ENCODE assay signal across 7 cellular contexts in the genomic region with DNA sequence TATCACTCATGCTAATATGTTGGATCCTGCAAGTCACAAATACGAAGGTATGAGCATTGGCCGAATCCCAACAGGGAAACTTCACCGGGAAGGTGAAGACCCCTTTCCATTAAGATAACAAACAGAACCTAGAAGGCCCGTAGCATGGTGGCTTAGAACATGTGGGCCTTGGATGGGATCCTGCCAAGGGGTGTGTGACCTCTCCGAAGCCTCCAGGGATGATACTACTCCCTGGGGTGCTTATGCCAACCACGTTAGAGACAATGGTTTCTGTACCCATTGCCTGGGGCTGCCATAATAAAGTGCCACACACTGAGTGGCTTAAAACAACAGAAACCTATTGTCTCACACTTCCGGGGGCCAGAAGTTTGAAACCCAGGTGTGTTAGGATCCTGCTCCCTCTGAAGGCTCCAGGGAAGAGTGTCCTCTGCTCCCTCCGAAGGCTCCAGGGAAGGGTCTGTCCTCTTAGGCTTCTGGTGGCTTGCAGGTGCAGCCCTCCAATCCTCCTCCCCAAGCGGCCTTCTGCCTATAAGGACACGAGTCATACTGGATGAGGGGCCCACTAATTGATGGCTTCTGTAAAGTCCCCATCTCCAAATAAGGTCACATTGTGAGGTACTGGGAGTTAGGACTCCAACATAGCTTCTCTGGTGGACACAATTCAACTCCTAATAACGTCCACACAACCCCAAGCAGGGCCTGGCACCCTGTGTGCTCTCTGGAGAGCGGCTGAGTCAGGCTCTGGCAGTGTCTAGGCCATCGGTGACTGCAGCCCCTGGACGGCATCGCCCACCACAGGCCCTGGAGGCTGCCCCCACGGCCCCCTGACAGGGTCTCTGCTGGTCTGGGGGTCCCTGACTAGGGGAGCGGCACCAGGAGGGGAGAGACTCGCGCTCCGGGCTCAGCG. TPM values are rescaled to one million over a fixed set of nuclear protein-coding genes. Genes with fewer than 3 reads are reported as not detected.
DNase-seq lines count a peak whose midpoint lies in the region; ATAC-seq and TF ChIP-seq lines count a peak whose summit lies in the region.

No MANE protein-coding gene starts in this region.

- H3K36me3 Mint-ChIP-seq in endodermal cell (ENCODE audit: low read depth) (peaks cover 11% of the 10 kb centered on the region), progenitor cell of endocrine pancreas (ENCODE audit: insufficient read depth) (no peaks in the 10 kb centered on the region)

- no peaks in the 10 kb centered on the region for H3K36me3 ChIP-seq in MM.1S (replicated peaks; ENCODE audit: insufficient read depth, low read length)
- no peaks in the 10 kb centered on the region for H3K36me3 ChIP-seq in endodermal cell (ENCODE audit: control insufficient read depth, insufficient read depth, low read length)

- TF ChIP-seq CTCF in MM.1S (IDR thresholded peaks at IDR 0.05; ENCODE audit: low read length) (no peak), endodermal cell (conservative IDR thresholded peaks at IDR 0.05) (no peak), progenitor cell of endocrine pancreas (IDR thresholded peaks at IDR 0.05; ENCODE audit: unreplicated experiment) (no peak)

- WGBS in endodermal cell (ENCODE audit: insufficient coverage in 1 of 2, insufficient read length in 1 of 2), 2 experiments: 95 to 100% methylated on average over 9 to 21 of the region's 21 CpGs

- no peaks in the 10 kb centered on the region for H3K27me3 ChIP-seq in MM.1S (replicated peaks; ENCODE audit: insufficient read depth, low read length)
- H3K27me3 ChIP-seq in endodermal cell (ENCODE audit: control insufficient read depth, insufficient read depth, low read length, poor library complexity, severe bottlenecking): no peaks in the 10 kb centered on the region

- H2AFZ ChIP-seq in MM.1S (ENCODE audit: low read length): peak overlapping the region; percentile 93

- H3K27me3 Mint-ChIP-seq in endodermal cell (ENCODE audit: insufficient read depth): peaks cover 10% of the 10 kb centered on the region
- peaks cover 18% of the 10 kb centered on the region for H3K27me3 Mint-ChIP-seq in progenitor cell of endocrine pancreas

- H4K20me1 ChIP-seq in MM.1S (ENCODE audit: insufficient read depth, low read length): no peaks in the 10 kb centered on the region

- H3K4me2 ChIP-seq in MM.1S (ENCODE audit: low read depth, low read length): peak overlapping the region; percentile 80; the same call in 1 of the 2 replicates

- H3K4me1 ChIP-seq in MM.1S (ENCODE audit: low read length) (0 out of 2 replicates have a peak, but pooled peaks cover 5% of the 10 kb centered on the region), endodermal cell (ENCODE audit: control insufficient read depth, insufficient read depth, low read length) (no peaks in the 10 kb centered on the region)

- H3K4me3 ChIP-seq in MM.1S (ENCODE audit: low read length) (peak overlapping the region; percentile 64), endodermal cell (ENCODE audit: low read length) (no peak overlapping the region)

- H3K9me2 ChIP-seq in MM.1S (replicated peaks; ENCODE audit: insufficient read depth, low read length): no peaks in the 10 kb centered on the region

- H3K9me3 ChIP-seq in MM.1S (replicated peaks; ENCODE audit: insufficient read depth, low read length) (no peaks in the 10 kb centered on the region), endodermal cell (ENCODE audit: control insufficient read depth, low read length) (no peaks in the 10 kb centered on the region)

- no peaks in the 10 kb centered on the region for H3K9me3 Mint-ChIP-seq in endodermal cell
- no peaks in the 10 kb centered on the region for H3K9me3 Mint-ChIP-seq in progenitor cell of endocrine pancreas (ENCODE audit: low read depth)

- H3K4me3 Mint-ChIP-seq in endodermal cell (peak overlapping the region; percentile 63), progenitor cell of endocrine pancreas (ENCODE audit: low read depth) (peak overlapping the region; percentile 60)

- H3K4me1 Mint-ChIP-seq in endodermal cell: peaks cover 5% of the 10 kb centered on the region
- peaks cover 6% of the 10 kb centered on the region for H3K4me1 Mint-ChIP-seq in progenitor cell of endocrine pancreas (ENCODE audit: low read depth)

- no peak overlapping the region for H3K27ac ChIP-seq in MM.1S (ENCODE audit: low read length)
- no peak overlapping the region for H3K27ac ChIP-seq in endodermal cell (ENCODE audit: low read depth, low read length)

- no peaks in the 10 kb centered on the region for H3F3A ChIP-seq in MM.1S (ENCODE audit: insufficient read depth, low read length)

- H3K79me2 ChIP-seq in MM.1S (ENCODE audit: low read length): no peaks in the 10 kb centered on the region

- ATAC-seq in GM21737 (IDR thresholded peaks at IDR 0.05; ENCODE audit: unreplicated experiment) (peak; percentile 0), HG03342 (IDR thresholded peaks at IDR 0.05; ENCODE audit: unreplicated experiment) (no peak)

- DNase-seq in MM.1S (no peak), endodermal cell (peak; percentile 20), progenitor cell of endocrine pancreas (ENCODE audit: low spot score, unreplicated experiment) (no peak), OCI-M1 (lab: John Stamatoyannopoulos, UW) (no peak), RPMI8226 (no peak)

- H3K9ac ChIP-seq in MM.1S (ENCODE audit: low read length): peak overlapping the region; percentile 54; the same call in 1 of the 2 replicates
- no peak overlapping the region for H3K9ac ChIP-seq in endodermal cell (ENCODE audit: extremely low read depth, low read length, poor library complexity, severe bottlenecking)

- H3K27ac Mint-ChIP-seq in endodermal cell (no peak overlapping the region), progenitor cell of endocrine pancreas (no peak overlapping the region)

RNA-seq across cellular contexts. Expression of a gene that starts 1.0 kb away (rescaled TPM):
- total RNA-seq in endodermal cell: 10 to 100 TPM; 28.6 to 33.7 TPM
- 16.4 TPM for polyA plus RNA-seq in endodermal cell (2013, experiment 1 of 2)
- polyA plus RNA-seq in endodermal cell (2013, experiment 2 of 2): 15.1 TPM
- total RNA-seq in progenitor cell of endocrine pancreas: 13.6 and 17.3 TPM in 2 replicates
